Comparison of ENCODE assay signal across 8 cellular contexts in genomic region chr2:201858781-201859180, GRCh38. TPM values are rescaled to one million over a fixed set of nuclear protein-coding genes. Genes with fewer than 3 reads are reported as not detected.
DNase-seq lines count a peak whose midpoint lies in the region; ATAC-seq and TF ChIP-seq lines count a peak whose summit lies in the region.

No MANE protein-coding gene starts in this region.

- H3K9me3 Mint-ChIP-seq in activated naive CD8-positive, alpha-beta T cell treated with anti-CD3 and anti-CD28 coated beads, Interleukin-2, amount 10 ng/mL, durations not matched to agents 7 days and 5 days = no peaks in the 10 kb centered on the region

- WGBS in suprapubic skin = 4% methylated on average over 11 of the region's 11 CpGs

- H3K4me1 Mint-ChIP-seq in activated naive CD8-positive, alpha-beta T cell treated with anti-CD3 and anti-CD28 coated beads, Interleukin-2, amount 10 ng/mL, durations not matched to agents 7 days and 5 days = peaks cover 12% of the 10 kb centered on the region

- H3K27ac Mint-ChIP-seq in activated naive CD8-positive, alpha-beta T cell treated with anti-CD3 and anti-CD28 coated beads, Interleukin-2, amount 10 ng/mL, durations not matched to agents 7 days and 5 days = no peak overlapping the region

- no peak for TF ChIP-seq EP300 in suprapubic skin (IDR thresholded peaks at IDR 0.05)

- ATAC-seq in left cardiac atrium = peak; percentile 54 to 57
- no peak for ATAC-seq in left ventricle myocardium superior
- no peak for ATAC-seq in activated naive CD8-positive, alpha-beta T cell treated with anti-CD3 and anti-CD28 coated beads, Interleukin-2, amount 10 ng/mL, durations not matched to agents 7 days and 5 days (ENCODE audit: low read depth)
- ATAC-seq in GM21529 (IDR thresholded peaks at IDR 0.05; ENCODE audit: unreplicated experiment) = no peak
- no peak for ATAC-seq in esophagus mucosa
- no peak for ATAC-seq in GM19467 (IDR thresholded peaks at IDR 0.05; ENCODE audit: unreplicated experiment)

- H3K4me3 ChIP-seq in suprapubic skin = no peak overlapping the region

- H3K9me3 ChIP-seq in suprapubic skin = no peaks in the 10 kb centered on the region

- no peak for TF ChIP-seq POLR2A in suprapubic skin (IDR thresholded peaks at IDR 0.05)

- TF ChIP-seq CTCF in suprapubic skin (IDR thresholded peaks at IDR 0.05) = no peak

- H3K4me3 Mint-ChIP-seq in activated naive CD8-positive, alpha-beta T cell treated with anti-CD3 and anti-CD28 coated beads, Interleukin-2, amount 10 ng/mL, durations not matched to agents 7 days and 5 days = peak overlapping the region; percentile 2

- DNase-seq in left cardiac atrium (peak; percentile 23), left ventricle myocardium superior (no peak), midbrain (lab: John Stamatoyannopoulos, UW) (peak; percentile 30), suprapubic skin (ENCODE audit: low spot score in 2 of 2) (no peak)
- DNase-seq in activated naive CD8-positive, alpha-beta T cell treated with anti-CD3 and anti-CD28 coated beads, Interleukin-2, amount 10 ng/mL, durations not matched to agents 7 days and 5 days = no peak

- no peaks in the 10 kb centered on the region for H3K36me3 ChIP-seq in suprapubic skin

- POLR2A ChIA-PET in activated naive CD8-positive, alpha-beta T cell treated with anti-CD3 and anti-CD28 coated beads, Interleukin-2, amount 10 ng/mL, durations not matched to agents 7 days and 5 days (lab: Charles Lee) = no interaction called here

- H3K4me1 ChIP-seq in suprapubic skin = peaks cover 10% of the 10 kb centered on the region

- H3K36me3 Mint-ChIP-seq in activated naive CD8-positive, alpha-beta T cell treated with anti-CD3 and anti-CD28 coated beads, Interleukin-2, amount 10 ng/mL, durations not matched to agents 7 days and 5 days = no peaks in the 10 kb centered on the region

- peaks cover 44% of the 10 kb centered on the region for H3K27me3 Mint-ChIP-seq in activated naive CD8-positive, alpha-beta T cell treated with anti-CD3 and anti-CD28 coated beads, Interleukin-2, amount 10 ng/mL, durations not matched to agents 7 days and 5 days

- H3K27me3 ChIP-seq in suprapubic skin = no peaks in the 10 kb centered on the region

- intact Hi-C loops in left cardiac atrium (cut with DNase I) (no loop called here), left ventricle myocardium superior (cut with micrococcal nuclease) (no loop called here)

- H3K27ac ChIP-seq in suprapubic skin = no peak overlapping the region

RNA-seq across cellular contexts. Expression of gene CDK15, which starts 52.4 kb away (rescaled TPM):
- total RNA-seq in left cardiac atrium (1 to 10 TPM in 1 of 2 donors, under 1 TPM in 1; 0.44 to 1.0 TPM), left ventricle myocardium superior (0.30 TPM), esophagus mucosa (0.12 TPM), suprapubic skin (under 1 TPM; 0.13 to 0.97 (median 0.66) TPM)
- total RNA-seq in activated naive CD8-positive, alpha-beta T cell treated with anti-CD3 and anti-CD28 coated beads, Interleukin-2, amount 10 ng/mL, durations not matched to agents 7 days and 5 days = not detected

Comparison
In these comparisons a context has a peak if more than half of its experiments do, and no peak if none do; other contexts are left out.
1. ATAC-seq: peak in left cardiac atrium (2 of 2); none in left ventricle myocardium superior (single experiment), activated naive CD8-positive, alpha-beta T cell treated with anti-CD3 and anti-CD28 coated beads, Interleukin-2, amount 10 ng/mL, durations not matched to agents 7 days and 5 days (single experiment), GM21529 (single experiment), esophagus mucosa (single experiment) and GM19467 (single experiment).
2. DNase-seq: peak in left cardiac atrium (single experiment) and midbrain (single experiment); none in left ventricle myocardium superior (single experiment), activated naive CD8-positive, alpha-beta T cell treated with anti-CD3 and anti-CD28 coated beads, Interleukin-2, amount 10 ng/mL, durations not matched to agents 7 days and 5 days (single experiment) and suprapubic skin (0 of 2).